In the genomic region with DNA sequence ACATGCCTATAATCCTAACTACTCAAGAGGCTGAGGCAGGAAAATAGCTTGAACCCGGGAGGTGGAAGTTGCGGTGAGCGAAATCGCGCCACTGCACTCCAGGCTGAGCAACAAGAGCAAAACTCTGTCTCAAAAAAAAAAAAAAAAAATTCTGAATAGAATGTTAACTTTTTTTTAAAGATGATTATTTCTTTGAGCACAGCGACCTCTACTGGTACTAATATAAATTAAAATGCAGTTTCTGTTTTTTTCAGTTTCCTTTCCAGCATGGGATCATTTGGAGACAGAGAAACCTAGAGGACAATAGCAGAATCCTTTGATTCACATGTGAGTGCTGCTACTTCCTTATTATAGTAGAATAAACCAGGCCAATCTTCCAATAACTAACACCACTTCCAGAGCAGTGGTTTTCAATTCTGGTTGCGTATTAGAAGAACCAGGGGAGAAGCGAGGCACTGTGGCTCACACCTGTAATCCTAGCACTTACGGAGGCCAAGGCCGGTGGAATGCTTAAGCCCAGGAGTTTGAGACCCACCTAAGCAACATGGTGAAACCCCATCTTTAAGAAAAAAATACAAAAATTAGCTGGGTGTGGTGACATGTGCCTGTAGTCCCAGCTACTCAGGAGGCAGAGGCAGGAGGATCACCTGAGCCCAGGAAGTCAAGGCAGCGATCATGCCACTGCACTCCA, we compare ENCODE assay signal across 8 cellular contexts. TPM values are rescaled to one million over a fixed set of nuclear protein-coding genes. Genes with fewer than 3 reads are reported as not detected.
DNase-seq lines count a peak whose midpoint lies in the region; ATAC-seq, FAIRE-seq and TF ChIP-seq lines count a peak whose summit lies in the region.

No MANE protein-coding gene starts in this region.

- H3K27ac Mint-ChIP-seq in IgD-negative memory B cell (peak overlapping the region; percentile 62 to 99 (median 76)), nephron progenitor cell (no peak overlapping the region)

- no peak for ATAC-seq in GM19455 (IDR thresholded peaks at IDR 0.05; ENCODE audit: unreplicated experiment)

- peaks cover 15 to 33% (median 19%) of the 10 kb centered on the region in 3 donors for H3K4me1 Mint-ChIP-seq in IgD-negative memory B cell
- peaks cover 12% of the 10 kb centered on the region for H3K4me1 Mint-ChIP-seq in nephron progenitor cell

- H3K4me3 Mint-ChIP-seq in IgD-negative memory B cell: peak overlapping the region in 2 of 4 donors; percentile 22 to 52
- no peak overlapping the region for H3K4me3 Mint-ChIP-seq in nephron progenitor cell

- H3K27me3 Mint-ChIP-seq in IgD-negative memory B cell: no peaks in the 10 kb centered on the region
- no peaks in the 10 kb centered on the region for H3K27me3 Mint-ChIP-seq in nephron progenitor cell (ENCODE audit: low read depth, poor library complexity)

- H3K9me3 Mint-ChIP-seq in IgD-negative memory B cell: no peaks in the 10 kb centered on the region
- peaks cover 21% of the 10 kb centered on the region for H3K9me3 Mint-ChIP-seq in nephron progenitor cell

- H3K36me3 Mint-ChIP-seq in IgD-negative memory B cell (peaks cover 6% of the 10 kb centered on the region), nephron progenitor cell (ENCODE audit: low read depth) (peaks cover 89% of the 10 kb centered on the region)

- TF ChIP-seq CTCF in D721Med (IDR thresholded peaks at IDR 0.05; ENCODE audit: insufficient read depth, missing control alignments) (peak; percentile 48), epithelial cell of proximal tubule (conservative IDR thresholded peaks at IDR 0.05; ENCODE audit: low read depth, low read length) (peak; percentile 43), nephron progenitor cell (IDR thresholded peaks at IDR 0.05) (peak; percentile 50)

- FAIRE-seq in D721Med (lab: Jason Lieb, UNC): no peak

- no peak overlapping the region for H3K4me3 ChIP-seq in epithelial cell of proximal tubule (ENCODE audit: low read depth, low read length)

- DNase-seq in D721Med (ENCODE audit: insufficient read length, low spot score) (no peak), SW480 (ENCODE audit: low spot score) (peak; percentile 76), epithelial cell of proximal tubule (ENCODE audit: low read depth) (no peak), nephron progenitor cell (no peak), islet precursor cell (no peak), HPDE6-E6E7 (ENCODE audit: extremely low spot score) (no peak)

RNA-seq across cellular contexts. Expression of a gene that starts 10.2 kb away (rescaled TPM):
- 284 TPM for polyA plus RNA-seq in IgD-negative memory B cell
- 215 and 226 TPM in 2 replicates for total RNA-seq in epithelial cell of proximal tubule

RNA-seq across cellular contexts. Expression of a gene that starts 37.0 kb away (rescaled TPM):
- 12.3 TPM for polyA plus RNA-seq in IgD-negative memory B cell
- 7.4 and 11.1 TPM in 2 replicates for total RNA-seq in epithelial cell of proximal tubule
